In the genomic region with DNA sequence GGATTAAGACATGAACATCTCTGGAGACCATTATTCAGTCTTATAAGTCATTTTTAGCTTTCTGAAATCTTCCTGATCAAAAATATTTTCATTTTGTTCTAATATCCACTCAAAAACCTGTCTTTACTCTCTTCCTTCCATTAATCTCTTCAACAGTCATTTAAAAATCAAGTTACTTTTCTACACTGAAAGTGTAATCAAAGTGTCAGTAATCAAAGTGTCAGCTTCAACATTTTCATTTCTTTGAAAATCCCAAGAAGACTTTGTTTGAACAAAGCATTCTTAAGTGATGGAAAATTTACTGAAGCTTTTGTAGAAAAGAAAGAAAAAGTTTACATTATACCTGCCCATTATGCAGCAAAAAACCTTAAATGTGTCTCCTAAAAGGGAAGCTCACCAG, we compare ENCODE assay signal across 18 cellular contexts.
DNase-seq lines count a peak whose midpoint lies in the region; ATAC-seq and TF ChIP-seq lines count a peak whose summit lies in the region.
"Had no signal": no experiment of that assay in that cellular context is flagged by ENCODE, and none has a peak within 500 bp of the region (broad histone marks: within the 10 kb centered on the region; RNA-seq: fewer than 3 reads in every experiment).

No MANE protein-coding gene starts in this region.

- no peak overlapping the region for H3K9ac ChIP-seq in PC-3 (ENCODE audit: low read length)
- H3K9ac ChIP-seq in neural cell (ENCODE audit: low read length) = no peak overlapping the region
- H3K9ac ChIP-seq: BLaER1, GM23248 had no signal

- H3K36me3 ChIP-seq in PC-3 (ENCODE audit: low read depth, low read length) (no peaks in the 10 kb centered on the region), neural cell (ENCODE audit: insufficient read depth, low read length) (no peaks in the 10 kb centered on the region)
- no peaks in the 10 kb centered on the region for H3K36me3 ChIP-seq in CD4-positive, alpha-beta memory T cell (ENCODE audit: insufficient read depth, low read length)
- H3K36me3 ChIP-seq: BLaER1, HAP-1 had no signal

- no peaks in the 10 kb centered on the region for H3K4me1 Mint-ChIP-seq in CD4-positive, alpha-beta memory T cell
- H3K4me1 Mint-ChIP-seq: CD14-positive monocyte had no signal

- no peak overlapping the region for H3K27ac Mint-ChIP-seq in CD4-positive, alpha-beta memory T cell
- H3K27ac Mint-ChIP-seq: CD14-positive monocyte; CD8-positive, alpha-beta T cell had no signal

- H3K27me3 Mint-ChIP-seq in CD4-positive, alpha-beta memory T cell = no peaks in the 10 kb centered on the region

- POLR2A ChIA-PET in PC-3 (lab: Charles Lee; ENCODE audit: unreplicated experiment) = no interaction called here
- POLR2A ChIA-PET in CD4-positive, alpha-beta memory T cell (lab: Charles Lee; ENCODE audit: partially characterized antibody) = no interaction called here

- H3K4me2 ChIP-seq in PC-3 (ENCODE audit: low read length) (no peak overlapping the region), neural cell (ENCODE audit: low read length) (no peak overlapping the region)
- H3K4me2 ChIP-seq: BLaER1 had no signal

- H3K4me3 ChIP-seq in PC-3 (ENCODE audit: low read length) = no peak overlapping the region
- H3K4me3 ChIP-seq in neural cell (ENCODE audit: low read length) = no peak overlapping the region
- no peak overlapping the region for H3K4me3 ChIP-seq in CD4-positive, alpha-beta memory T cell (ENCODE audit: low read length in 2 of 2)
- H3K4me3 ChIP-seq: BLaER1, GM23248, HAP-1 had no signal

- no peaks in the 10 kb centered on the region for H3K36me3 Mint-ChIP-seq in CD4-positive, alpha-beta memory T cell
- H3K36me3 Mint-ChIP-seq: CD14-positive monocyte; CD8-positive, alpha-beta T cell had no signal

- H4K20me1 ChIP-seq in PC-3 (ENCODE audit: low read length) = no peaks in the 10 kb centered on the region
- no peaks in the 10 kb centered on the region for H4K20me1 ChIP-seq in neural cell (ENCODE audit: insufficient read depth)
- H4K20me1 ChIP-seq: BLaER1 had no signal

- no peak for TF ChIP-seq RAD21 in neural cell (conservative IDR thresholded peaks at IDR 0.05)

- H3F3A ChIP-seq in PC-3 (ENCODE audit: low read length, unreplicated experiment) (no peaks in the 10 kb centered on the region), neural cell (ENCODE audit: insufficient read depth, low read length, poor library complexity, severe bottlenecking) (no peaks in the 10 kb centered on the region)

- 0 out of 2 replicates have a peak, but pooled peaks cover 4% of the 10 kb centered on the region for H3K9me3 ChIP-seq in PC-3 (ENCODE audit: low read length)
- no peaks in the 10 kb centered on the region for H3K9me3 ChIP-seq in neural cell (ENCODE audit: low read length)
- peaks cover 0 to 3% of the 10 kb centered on the region in 2 donors for H3K9me3 ChIP-seq in CD4-positive, alpha-beta memory T cell (ENCODE audit: control insufficient read depth in 1 of 2, low read length in 2 of 2)
- H3K9me3 ChIP-seq: BLaER1, HAP-1 had no signal

- peak; percentile 91 for TF ChIP-seq EP300 in neural cell (conservative IDR thresholded peaks at IDR 0.05; ENCODE audit: poor library complexity, severe bottlenecking)

- no peak for TF ChIP-seq CTCF in PC-3 (conservative IDR thresholded peaks at IDR 0.05; ENCODE audit: low read depth, low read length)
- TF ChIP-seq CTCF in neural cell (IDR thresholded peaks at IDR 0.05; ENCODE audit: poor library complexity, severe bottlenecking) = no peak

- H3K9me2 ChIP-seq in PC-3 (replicated peaks; ENCODE audit: low read length) (no peaks in the 10 kb centered on the region), neural cell (ENCODE audit: insufficient read depth, low read length) (no peaks in the 10 kb centered on the region)

- no peak overlapping the region for H3K27ac ChIP-seq in PC-3 (ENCODE audit: low read length)
- peak overlapping the region; percentile 15 for H3K27ac ChIP-seq in cingulate gyrus (ENCODE audit: low read depth, low read length)
- no peak overlapping the region for H3K27ac ChIP-seq in neural cell (ENCODE audit: low read length)
- peak overlapping the region; percentile 59 for H3K27ac ChIP-seq in substantia nigra (ENCODE audit: low read depth, low read length, poor library complexity, severe bottlenecking)
- H3K27ac ChIP-seq in CD4-positive, alpha-beta memory T cell (ENCODE audit: low read depth, low read length) = no peak overlapping the region
- H3K27ac ChIP-seq: BLaER1, GM23248 had no signal

- H3K79me2 ChIP-seq in PC-3 (ENCODE audit: low read length) (no peaks in the 10 kb centered on the region), neural cell (replicated peaks; ENCODE audit: insufficient read depth, low read length) (no peaks in the 10 kb centered on the region)

- no peaks in the 10 kb centered on the region for H3K27me3 ChIP-seq in PC-3 (ENCODE audit: low read length)
- no peaks in the 10 kb centered on the region for H3K27me3 ChIP-seq in neural cell (ENCODE audit: insufficient read depth, low read depth, low read length)
- H3K27me3 ChIP-seq in CD4-positive, alpha-beta memory T cell (ENCODE audit: insufficient read depth, low read length) = no peaks in the 10 kb centered on the region
- H3K27me3 ChIP-seq: BLaER1 had no signal

- intact Hi-C loops in PC-3 (cut with micrococcal nuclease) = no loop called here
- intact Hi-C loops in CD4-positive, alpha-beta memory T cell (cut with micrococcal nuclease) = no loop called here

- CTCF ChIA-PET in PC-3 (lab: Charles Lee) = no interaction called here
- CTCF ChIA-PET in CD4-positive, alpha-beta memory T cell (lab: Charles Lee; ENCODE audit: partially characterized antibody) = no interaction called here

- H2AFZ ChIP-seq in PC-3 (ENCODE audit: low read length) (peak overlapping the region; percentile 27; the same call in 1 of the 2 replicates), neural cell (ENCODE audit: low read depth, low read length) (no peak overlapping the region)
- H2AFZ ChIP-seq: GM23248 had no signal

- H3K4me1 ChIP-seq in PC-3 (ENCODE audit: insufficient read depth, low read length) = no peaks in the 10 kb centered on the region
- no peaks in the 10 kb centered on the region for H3K4me1 ChIP-seq in CD4-positive, alpha-beta memory T cell (ENCODE audit: insufficient read depth, low read length)
- H3K4me1 ChIP-seq: BLaER1 had no signal

- ATAC-seq in PC-3 = no peak
- ATAC-seq: CD8-positive, alpha-beta T cell; HepG2 had no signal

- DNase-seq in PC-3 = no peak
- no peak for DNase-seq in substantia nigra (lab: John Stamatoyannopoulos, UW)
- DNase-seq in CD4-positive, alpha-beta memory T cell = no peak
- DNase-seq in nucleus accumbens (lab: John Stamatoyannopoulos, UW) = no peak
- no peak for DNase-seq in SIG-M5 (lab: John Stamatoyannopoulos, UW)
- no peak for DNase-seq in ecto neural progenitor cell (ENCODE audit: low spot score)
- DNase-seq: 8988T; Calu3; CD8-positive, alpha-beta T cell; DMS79 treated with DMSO at 0.1 percent for 48 hours; GF-D8; GM23248 had no signal

- peaks cover 2 to 25% (median 7%) of the 10 kb centered on the region in 8 donors for H3K9me3 Mint-ChIP-seq in CD4-positive, alpha-beta memory T cell

- H3K4me3 Mint-ChIP-seq in CD4-positive, alpha-beta memory T cell = no peak overlapping the region
- H3K4me3 Mint-ChIP-seq: CD14-positive monocyte; CD8-positive, alpha-beta T cell had no signal

- no TSS peak for BruUV-seq in PC-3 (replicated peaks; lab: Mats Ljungman, UMichigan)

TF ChIP-seq in neural cell, 6 proteins besides CTCF, POLR2A, EP300 and RAD21:
- TF ChIP-seq, protein P1, sequence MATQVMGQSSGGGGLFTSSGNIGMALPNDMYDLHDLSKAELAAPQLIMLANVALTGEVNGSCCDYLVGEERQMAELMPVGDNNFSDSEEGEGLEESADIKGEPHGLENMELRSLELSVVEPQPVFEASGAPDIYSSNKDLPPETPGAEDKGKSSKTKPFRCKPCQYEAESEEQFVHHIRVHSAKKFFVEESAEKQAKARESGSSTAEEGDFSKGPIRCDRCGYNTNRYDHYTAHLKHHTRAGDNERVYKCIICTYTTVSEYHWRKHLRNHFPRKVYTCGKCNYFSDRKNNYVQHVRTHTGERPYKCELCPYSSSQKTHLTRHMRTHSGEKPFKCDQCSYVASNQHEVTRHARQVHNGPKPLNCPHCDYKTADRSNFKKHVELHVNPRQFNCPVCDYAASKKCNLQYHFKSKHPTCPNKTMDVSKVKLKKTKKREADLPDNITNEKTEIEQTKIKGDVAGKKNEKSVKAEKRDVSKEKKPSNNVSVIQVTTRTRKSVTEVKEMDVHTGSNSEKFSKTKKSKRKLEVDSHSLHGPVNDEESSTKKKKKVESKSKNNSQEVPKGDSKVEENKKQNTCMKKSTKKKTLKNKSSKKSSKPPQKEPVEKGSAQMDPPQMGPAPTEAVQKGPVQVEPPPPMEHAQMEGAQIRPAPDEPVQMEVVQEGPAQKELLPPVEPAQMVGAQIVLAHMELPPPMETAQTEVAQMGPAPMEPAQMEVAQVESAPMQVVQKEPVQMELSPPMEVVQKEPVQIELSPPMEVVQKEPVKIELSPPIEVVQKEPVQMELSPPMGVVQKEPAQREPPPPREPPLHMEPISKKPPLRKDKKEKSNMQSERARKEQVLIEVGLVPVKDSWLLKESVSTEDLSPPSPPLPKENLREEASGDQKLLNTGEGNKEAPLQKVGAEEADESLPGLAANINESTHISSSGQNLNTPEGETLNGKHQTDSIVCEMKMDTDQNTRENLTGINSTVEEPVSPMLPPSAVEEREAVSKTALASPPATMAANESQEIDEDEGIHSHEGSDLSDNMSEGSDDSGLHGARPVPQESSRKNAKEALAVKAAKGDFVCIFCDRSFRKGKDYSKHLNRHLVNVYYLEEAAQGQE (IDR thresholded peaks at IDR 0.05; ENCODE audit: borderline replicate concordance) = peak; percentile 40
- TF ChIP-seq EZH2 (IDR thresholded peaks at IDR 0.05; ENCODE audit: borderline replicate concordance, insufficient read depth, low read length, poor library complexity, severe bottlenecking) (no peak), POLR2AphosphoS5 (IDR thresholded peaks at IDR 0.05) (peak; percentile 68)

Comparison
In these comparisons a context has a peak if more than half of its experiments do, and no peak if none do; other contexts are left out.
1. H3K27ac ChIP-seq: peak in cingulate gyrus (single experiment) and substantia nigra (single experiment); none in PC-3 (single experiment), neural cell (single experiment) and CD4-positive, alpha-beta memory T cell (single experiment).